In genomic region chr14:48250575-48250974, GRCh38 we compare ENCODE assay signal across 17 cellular contexts.
A peak's percentile ranks its signal among the peaks of the same experiment; 100 is the strongest.
DNase-seq lines count a peak whose midpoint lies in the region; ATAC-seq, FAIRE-seq and TF ChIP-seq lines count a peak whose summit lies in the region.
"Had no signal": no experiment of that assay in that cellular context is flagged by ENCODE, and none has a peak within 500 bp of the region (broad histone marks: within the 10 kb centered on the region; RNA-seq: fewer than 3 reads in every experiment).

No MANE protein-coding gene starts in this region.

- POLR2A ChIA-PET in WTC11 (lab: Charles Lee): no interaction called here
- POLR2A ChIA-PET in H1 (lab: Charles Lee; ENCODE audit: partially characterized antibody): interaction anchor here (0.8 to 1.4 kb wide), 3 partner anchors 9 to 1299 kb away, joined by 3 read pairs; no protein-coding TSS in a partner anchor

- FAIRE-seq in H1 (lab: Jason Lieb, UNC): no peak
- FAIRE-seq: GM19239, HepG2 had no signal

- H3K4me1 Mint-ChIP-seq in H9 (peaks cover 24 to 26% of the 10 kb centered on the region in 2 experiments), WTC11 (peaks cover 47% of the 10 kb centered on the region)
- H3K4me1 Mint-ChIP-seq: IgD-negative memory B cell had no signal

- H2AK5ac ChIP-seq in H9 (ENCODE audit: insufficient read length, low read length) (no peak overlapping the region), H1 (ENCODE audit: low read depth, low read length) (no peak overlapping the region)

- ATAC-seq in WTC11 (no peak; the same call in 1 of the 2 replicates), GM18861 (IDR thresholded peaks at IDR 0.05; ENCODE audit: unreplicated experiment) (no peak)
- ATAC-seq: HepG2 had no signal

- peaks cover 9 to 33% (median 17%) of the 10 kb centered on the region in 3 experiments; a peak in 6 of 7 replicates for H3K36me3 Mint-ChIP-seq in H9 (ENCODE audit: insufficient read depth in 1 of 3, low read depth in 3 of 3)
- H3K36me3 Mint-ChIP-seq in WTC11: peaks cover 40% of the 10 kb centered on the region
- H3K36me3 Mint-ChIP-seq: IgD-negative memory B cell had no signal

- no peak overlapping the region for H4K91ac ChIP-seq in H9 (ENCODE audit: insufficient read length, low read depth, low read length)
- no peak overlapping the region for H4K91ac ChIP-seq in H1 (replicated peaks; ENCODE audit: insufficient read length, low read length)

- H4K5ac ChIP-seq in H9 (ENCODE audit: insufficient read length, low read depth, low read length) (no peak overlapping the region), H1 (ENCODE audit: insufficient read length, low read depth, low read length) (no peak overlapping the region)

- H2BK15ac ChIP-seq in H9 (ENCODE audit: low read depth, low read length): no peak overlapping the region
- H2BK15ac ChIP-seq in H1 (ENCODE audit: low read length): no peak overlapping the region

- H2BK5ac ChIP-seq in H9 (ENCODE audit: insufficient read length, low read length): no peak overlapping the region
- no peak overlapping the region for H2BK5ac ChIP-seq in H1 (ENCODE audit: low read depth, low read length)

- no peak overlapping the region for H3K23ac ChIP-seq in H9 (ENCODE audit: insufficient read length, low read depth, low read length)
- H3K23ac ChIP-seq in H1 (ENCODE audit: insufficient read length): no peak overlapping the region

- H3K4me3 ChIP-seq in H1 (ENCODE audit: extremely low read depth in 1 of 4, insufficient read depth in 2 of 4, low read depth in 3 of 4, low read length in 4 of 4) (no peak overlapping the region), ascending aorta (no peak overlapping the region)
- H3K4me3 ChIP-seq: GM23248 had no signal

- intact Hi-C loops in posterior vena cava (cut with DNase I) (no loop called here), ascending aorta (cut with DNase I) (no loop called here)

- H3K27me3 Mint-ChIP-seq in H9 (ENCODE audit: low read depth) (no peaks in the 10 kb centered on the region), WTC11 (ENCODE audit: low read depth) (no peaks in the 10 kb centered on the region)
- H3K27me3 Mint-ChIP-seq: CD4-positive, alpha-beta T cell; IgD-negative memory B cell had no signal

- H3K4me3 Mint-ChIP-seq in H9: peak overlapping the region in 1 of 2 experiments; percentile 59; a peak in 2 of 5 replicates
- H3K4me3 Mint-ChIP-seq in WTC11: peak overlapping the region; percentile 35
- H3K4me3 Mint-ChIP-seq: CD4-positive, alpha-beta T cell; IgD-negative memory B cell had no signal

- H3K27me3 ChIP-seq in H9 (ENCODE audit: insufficient read depth, low read length) (no peaks in the 10 kb centered on the region), H1 (replicated peaks in 1 of 4; ENCODE audit: control insufficient read depth in 3 of 4, extremely low read depth in 1 of 4, insufficient read depth in 3 of 4, low read length in 3 of 4) (no peaks in the 10 kb centered on the region), ascending aorta (no peaks in the 10 kb centered on the region)

- H3K14ac ChIP-seq in H9 (ENCODE audit: insufficient read depth, low read length): no peak overlapping the region
- no peak overlapping the region for H3K14ac ChIP-seq in H1 (ENCODE audit: insufficient read length)

- TF ChIP-seq CTCF in H9 (conservative IDR thresholded peaks at IDR 0.05): no peak
- no peak for TF ChIP-seq CTCF in WTC11 (IDR thresholded peaks at IDR 0.05)
- TF ChIP-seq CTCF in H1 (IDR thresholded peaks at IDR 0.05; ENCODE audit: control extremely low read depth in 1 of 3, insufficient read depth in 1 of 3, low read depth in 1 of 3, low read length in 3 of 3): no peak
- TF ChIP-seq CTCF in ascending aorta (IDR thresholded peaks at IDR 0.05): no peak

- peak overlapping the region; percentile 12 for H3K4me2 ChIP-seq in H9 (ENCODE audit: insufficient read depth, insufficient read length, low read length)
- peak overlapping the region in 1 of 2 experiments; percentile 18; a peak in 1 of 4 replicates for H3K4me2 ChIP-seq in H1 (ENCODE audit: insufficient read depth in 1 of 2, low read depth in 2 of 2, low read length in 2 of 2)

- DNase-seq in G401 (ENCODE audit: low spot score) (peak; percentile 22), H9 (no peak), WTC11 (ENCODE audit: low spot score) (no peak), H1 (ENCODE audit: low read depth in 1 of 2, low spot score in 2 of 2) (no peak), posterior vena cava (ENCODE audit: low spot score) (no peak), ascending aorta (ENCODE audit: low spot score in 2 of 2) (no peak)
- DNase-seq: AML-193; CD4-positive, alpha-beta T cell; DMS79; GF-D8; GM23248; H7 had no signal

- H3K56ac ChIP-seq in H9 (ENCODE audit: insufficient read length, low read depth, low read length) (no peak overlapping the region), H1 (replicated peaks; ENCODE audit: insufficient read length, low read depth, low read length) (no peak overlapping the region)

- H3K9ac ChIP-seq in H9 (ENCODE audit: extremely low read depth, insufficient read length, low read length) (no peak overlapping the region), H1 (replicated peaks in 1 of 4; ENCODE audit: extremely low read depth in 1 of 4, low read depth in 3 of 4, low read length in 3 of 4) (no peak overlapping the region)
- H3K9ac ChIP-seq: GM23248 had no signal

- H3K4ac ChIP-seq in H9 (ENCODE audit: low read depth, low read length) (no peak overlapping the region), H1 (replicated peaks; ENCODE audit: insufficient read length, low read depth, low read length) (no peak overlapping the region)

- no peak for TF ChIP-seq EP300 in H1 (IDR thresholded peaks at IDR 0.05; ENCODE audit: borderline replicate concordance in 1 of 2, low read depth in 2 of 2, low read length in 2 of 2)

- H3K9me3 Mint-ChIP-seq in H9 (no peaks in the 10 kb centered on the region), WTC11 (peaks cover 4% of the 10 kb centered on the region)
- H3K9me3 Mint-ChIP-seq: CD4-positive, alpha-beta T cell had no signal

- CTCF ChIA-PET in WTC11 (lab: Charles Lee) (no interaction called here), H1 (lab: Charles Lee; ENCODE audit: partially characterized antibody) (interaction anchor here (1.2 kb wide), 1 partner anchor 334 kb away, joined by 3 read pairs; no protein-coding TSS in a partner anchor)

- TF ChIP-seq POLR2A in H1 (IDR thresholded peaks at IDR 0.05; ENCODE audit: control extremely low read depth in 1 of 2, low read depth in 2 of 2, low read length in 2 of 2): peak; percentile 47 to 68; a peak in 2 of 3 replicates

- in situ Hi-C loops in G401 (cut with HindIII; ENCODE audit: low sequenced_read_pairs): no loop called here

- peaks cover 7% of the 10 kb centered on the region for H3K23me2 ChIP-seq in H9 (ENCODE audit: insufficient read length, low read depth, low read length, poor library complexity, severe bottlenecking)
- peaks cover 2% of the 10 kb centered on the region; the same call in 1 of the 2 replicates for H3K23me2 ChIP-seq in H1 (ENCODE audit: low read depth, low read length)

- no CpG with 5 or more reads among the region's 5 CpGs for WGBS in H9 (ENCODE audit: extremely low coverage, insufficient read length, low lambda C conversion rate)
- 92% methylated on average over 5 of the region's 5 CpGs; no CpG with 5 or more reads in 1 of the 2 experiments for WGBS in H1 (ENCODE audit: extremely low coverage in 1 of 2, insufficient coverage in 1 of 2, insufficient read length in 1 of 2, insufficient replicate concordance in 2 of 2, low coverage in 1 of 2, low lambda C conversion rate in 2 of 2, missing lambda C conversion rate in 1 of 2), 2 experiments

- H4K20me1 ChIP-seq in H9 (ENCODE audit: control insufficient read depth, insufficient read depth, insufficient read length) (no peaks in the 10 kb centered on the region), H1 (replicated peaks in 1 of 2; ENCODE audit: control insufficient read depth in 1 of 2, insufficient read depth in 2 of 2, low read length in 2 of 2) (peaks cover 8 to 26% of the 10 kb centered on the region in 2 experiments)

- H3K18ac ChIP-seq in H9 (ENCODE audit: insufficient read length, low read depth, low read length) (no peak overlapping the region), H1 (ENCODE audit: extremely low read depth, low read length) (no peak overlapping the region)

- H3K27ac Mint-ChIP-seq in H9 (peak overlapping the region in 1 of 3 experiments; percentile 56; a peak in 1 of 7 replicates), WTC11 (peak overlapping the region; percentile 47)
- H3K27ac Mint-ChIP-seq: CD4-positive, alpha-beta T cell; IgD-negative memory B cell had no signal

- H3K4me1 ChIP-seq in H9 (ENCODE audit: insufficient read depth, low read length): no peaks in the 10 kb centered on the region; the same call in 1 of the 2 replicates
- H3K4me1 ChIP-seq in H1 (replicated peaks in 1 of 4; ENCODE audit: control insufficient read depth in 3 of 4, insufficient read depth in 4 of 4, low read length in 3 of 4): peaks cover 0 to 12% (median 0%) of the 10 kb centered on the region in 4 experiments; a peak in 4 of 7 replicates
- no peaks in the 10 kb centered on the region for H3K4me1 ChIP-seq in ascending aorta

- no peak overlapping the region for H2AFZ ChIP-seq in H9 (ENCODE audit: low read length)
- no peak overlapping the region for H2AFZ ChIP-seq in H1 (ENCODE audit: low read length)
- H2AFZ ChIP-seq: GM23248 had no signal

- H2BK20ac ChIP-seq in H9 (ENCODE audit: low read depth, low read length, poor library complexity, severe bottlenecking): no peak overlapping the region
- no peak overlapping the region for H2BK20ac ChIP-seq in H1 (ENCODE audit: low read length)

- TF ChIP-seq RAD21 in H1 (IDR thresholded peaks at IDR 0.05 in 1 of 2, conservative IDR thresholded peaks at IDR 0.05 in 1 of 2; ENCODE audit: low read depth in 2 of 2, low read length in 2 of 2): no peak

- H3K79me1 ChIP-seq in H9 (ENCODE audit: insufficient read depth, low read depth, low read length, poor library complexity, severe bottlenecking): no peaks in the 10 kb centered on the region
- H3K79me1 ChIP-seq in H1 (ENCODE audit: low read depth, low read length): peaks cover 2% of the 10 kb centered on the region; the same call in 1 of the 2 replicates

- no peak overlapping the region for H2BK12ac ChIP-seq in H9 (ENCODE audit: insufficient read length, low read depth, low read length)
- no peak overlapping the region for H2BK12ac ChIP-seq in H1 (ENCODE audit: low read depth, low read length)

- H3K36me3 ChIP-seq in H1 (ENCODE audit: control insufficient read depth in 2 of 4, insufficient read depth in 4 of 4, low read length in 3 of 4): peaks cover 0 to 79% (median 10%) of the 10 kb centered on the region in 4 experiments; a peak in 5 of 8 replicates
- H3K36me3 ChIP-seq in ascending aorta: no peaks in the 10 kb centered on the region

- H3K79me2 ChIP-seq in H9 (ENCODE audit: insufficient read depth, low read length): peaks cover 36% of the 10 kb centered on the region
- peaks cover 14 to 94% of the 10 kb centered on the region in 2 experiments; a peak in 3 of 4 replicates for H3K79me2 ChIP-seq in H1 (ENCODE audit: control insufficient read depth in 1 of 2, insufficient read depth in 2 of 2, low read length in 2 of 2)

- no peak overlapping the region for H3T11ph ChIP-seq in H9 (ENCODE audit: low read length)

- H4K8ac ChIP-seq in H9 (replicated peaks; ENCODE audit: insufficient read length, low read depth, low read length): no peak overlapping the region
- no peak overlapping the region for H4K8ac ChIP-seq in H1 (ENCODE audit: extremely low read depth, insufficient read depth, low read length)

- H3K9me3 ChIP-seq in H9 (ENCODE audit: control insufficient read depth, low read depth, low read length) (no peaks in the 10 kb centered on the region), H1 (ENCODE audit: insufficient read depth in 2 of 2, low read depth in 1 of 2, low read length in 1 of 2) (no peaks in the 10 kb centered on the region), ascending aorta (no peaks in the 10 kb centered on the region)

- H3K27ac ChIP-seq in H9 (ENCODE audit: insufficient read length, low read depth, low read length) (no peak overlapping the region), H1 (ENCODE audit: low read depth, low read length) (no peak overlapping the region), ascending aorta (no peak overlapping the region)
- H3K27ac ChIP-seq: C4-2B, GM23248 had no signal

- H2BK120ac ChIP-seq in H9 (ENCODE audit: low read depth, low read length, poor library complexity, severe bottlenecking) (no peak overlapping the region), H1 (replicated peaks; ENCODE audit: low read depth, low read length) (no peak overlapping the region)
